Comparison of ENCODE assay signal across 10 cellular contexts in the genomic region with DNA sequence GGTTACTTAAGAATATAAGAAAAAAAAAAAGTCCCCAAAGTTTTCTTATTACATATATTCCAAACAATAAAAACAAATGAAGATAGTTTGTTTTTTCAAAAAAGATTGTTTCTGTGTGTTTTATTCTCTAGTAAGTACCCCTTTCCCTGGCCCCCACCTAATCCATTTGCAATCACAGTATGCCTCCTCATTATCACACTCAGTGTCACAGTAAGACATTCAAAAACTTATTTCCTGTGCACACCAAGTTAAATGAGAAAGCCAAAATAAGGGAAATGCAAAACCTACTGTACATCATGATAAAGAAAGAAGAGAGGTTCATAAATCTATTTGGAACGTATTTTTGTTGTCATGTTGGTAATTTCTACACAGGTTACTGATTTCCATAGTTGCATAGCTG.
DNase-seq lines count a peak whose midpoint lies in the region; ATAC-seq and TF ChIP-seq lines count a peak whose summit lies in the region.
"Had no signal": no experiment of that assay in that cellular context is flagged by ENCODE, and none has a peak within 500 bp of the region (broad histone marks: within the 10 kb centered on the region; RNA-seq: fewer than 3 reads in every experiment).

No MANE protein-coding gene starts in this region.

- 67 to 100% methylated on average over 1 of the region's 1 CpG for WGBS in mesodermal cell (ENCODE audit: insufficient coverage in 2 of 2), 2 experiments
- 56 to 63% methylated on average over 1 of the region's 1 CpG for WGBS in testis, 2 donors

- H3F3A ChIP-seq in PC-3 (ENCODE audit: low read length, unreplicated experiment), result no peaks in the 10 kb centered on the region

- H3K9me3 ChIP-seq in PC-3 (ENCODE audit: low read length) (no peaks in the 10 kb centered on the region), mesodermal cell (ENCODE audit: control insufficient read depth, low read length) (no peaks in the 10 kb centered on the region), testis (no peaks in the 10 kb centered on the region)

- H3K36me3 ChIP-seq in PC-3 (ENCODE audit: low read depth, low read length) (no peaks in the 10 kb centered on the region), mesodermal cell (ENCODE audit: control insufficient read depth, insufficient read depth, low read length) (no peaks in the 10 kb centered on the region), testis (ENCODE audit: low read depth, missing control alignments) (no peaks in the 10 kb centered on the region)

- CTCF ChIA-PET in PC-3 (lab: Charles Lee), result interaction anchor here (1.3 kb wide), 1 partner anchor 13 kb away, joined by 4 read pairs; no protein-coding TSS in a partner anchor

- no TSS peak for BruUV-seq in PC-3 (replicated peaks; lab: Mats Ljungman, UMichigan)

- POLR2A ChIA-PET in PC-3 (lab: Charles Lee; ENCODE audit: unreplicated experiment), result no interaction called here

- TF ChIP-seq POLR2A in testis (IDR thresholded peaks at IDR 0.05), result no peak

- no peak overlapping the region for H2AFZ ChIP-seq in PC-3 (ENCODE audit: low read length)

- H3K4me2 ChIP-seq in PC-3 (ENCODE audit: low read length), result peak overlapping the region; percentile 73

- peaks cover 45% of the 10 kb centered on the region for H3K4me1 ChIP-seq in PC-3 (ENCODE audit: insufficient read depth, low read length)
- H3K4me1 ChIP-seq in mesodermal cell (ENCODE audit: control insufficient read depth, insufficient read depth, low read length, poor library complexity, severe bottlenecking), result peaks cover 19% of the 10 kb centered on the region
- H3K4me1 ChIP-seq in testis, result no peaks in the 10 kb centered on the region

- no peaks in the 10 kb centered on the region for H4K20me1 ChIP-seq in PC-3 (ENCODE audit: low read length)

- no peak for TF ChIP-seq CTCF in PC-3 (conservative IDR thresholded peaks at IDR 0.05; ENCODE audit: low read depth, low read length)
- no peak for TF ChIP-seq CTCF in testis (IDR thresholded peaks at IDR 0.05)

- H3K9me2 ChIP-seq in PC-3 (replicated peaks; ENCODE audit: low read length), result no peaks in the 10 kb centered on the region

- intact Hi-C loops in PC-3 (cut with micrococcal nuclease), result no loop called here
- intact Hi-C loops in testis (cut with DNase I; ENCODE audit: low total_unique reads), result no loop called here

- no peak overlapping the region for H3K9ac ChIP-seq in PC-3 (ENCODE audit: low read length)

- H3K27me3 ChIP-seq in PC-3 (ENCODE audit: low read length) (no peaks in the 10 kb centered on the region), testis (no peaks in the 10 kb centered on the region)

- H3K27ac ChIP-seq in PC-3 (ENCODE audit: low read length) (peak overlapping the region; percentile 32), mesodermal cell (ENCODE audit: low read depth, low read length, severe bottlenecking) (peak overlapping the region; percentile 30), testis (no peak overlapping the region)
- H3K27ac ChIP-seq: VCaP had no signal

- DNase-seq in PC-3 (no peak), testis (no peak), GDM1 (lab: John Stamatoyannopoulos, UW) (no peak)
- DNase-seq in activated CD8-positive, alpha-beta memory T cell treated with anti-CD3 and anti-CD28 coated beads, Interleukin-2, amount 50 U/mL, for 4 hours, result no peak
- DNase-seq in activated effector memory CD4-positive, alpha-beta T cell treated with anti-CD3 and anti-CD28 coated beads, Interleukin-2, amount 50 U/mL, for 16 hours, result no peak
- DNase-seq: cerebellar nuclear complex had no signal

- ATAC-seq in GM18858 (IDR thresholded peaks at IDR 0.05; ENCODE audit: unreplicated experiment) (peak; percentile 20), GM21786 (IDR thresholded peaks at IDR 0.05; ENCODE audit: unreplicated experiment) (peak; percentile 31), PC-3 (no peak)

- no peak overlapping the region for H3K4me3 ChIP-seq in PC-3 (ENCODE audit: low read length)
- no peak overlapping the region for H3K4me3 ChIP-seq in mesodermal cell (ENCODE audit: extremely low read depth, insufficient read depth, low read length, poor library complexity, severe bottlenecking)
- H3K4me3 ChIP-seq in testis, result no peak overlapping the region

- H3K79me2 ChIP-seq in PC-3 (ENCODE audit: low read length), result no peaks in the 10 kb centered on the region

Comparison
In these comparisons a context has a peak if more than half of its experiments do, and no peak if none do; other contexts are left out.
1. H3K27ac ChIP-seq: peak in PC-3 (single experiment) and mesodermal cell (single experiment); none in testis (0 of 2).